Comparison of ENCODE assay signal across 1 cellular context in the genomic region with DNA sequence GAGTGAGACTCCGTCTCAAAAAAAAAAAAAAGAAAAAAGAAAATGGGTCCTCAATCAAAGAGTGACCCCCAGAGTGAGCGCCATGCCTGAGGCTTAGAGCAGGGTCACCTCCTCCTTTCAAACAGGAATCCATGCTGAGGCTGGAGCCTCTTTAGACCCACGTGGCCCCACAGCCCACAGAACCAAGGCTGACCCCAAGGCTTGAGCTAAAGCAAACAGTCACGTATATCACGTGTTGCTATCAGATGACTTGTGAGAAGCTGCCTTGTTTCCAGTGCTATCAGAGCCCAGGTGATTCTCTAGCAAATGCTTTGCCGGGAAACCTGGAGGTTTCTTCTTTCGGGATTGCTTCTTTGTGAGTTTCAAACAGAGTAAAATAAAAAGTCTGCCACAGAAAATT.
A peak's percentile ranks its signal among the peaks of the same experiment; 100 is the strongest.
TF ChIP-seq lines count a peak whose summit lies in the region.

No MANE protein-coding gene starts in this region.

TF ChIP-seq in K562, 482 proteins besides CTCF, POLR2A, EP300 and RAD21 (continues in another document):
- TF ChIP-seq XRCC5 (IDR thresholded peaks at IDR 0.05; ENCODE audit: low read depth, low read length) (no peak), SIRT6 (IDR thresholded peaks at IDR 0.05; ENCODE audit: low read depth, low read length) (no peak), ZFP30 (CRISPR knock-in tag; IDR thresholded peaks at IDR 0.05; ENCODE audit: borderline replicate concordance) (no peak), POLR3G (IDR thresholded peaks at IDR 0.05; ENCODE audit: extremely low read depth, insufficient read length, insufficient replicate concordance) (no peak), ZNF398 (CRISPR knock-in tag; IDR thresholded peaks at IDR 0.05) (no peak), ZNF12 (CRISPR knock-in tag; IDR thresholded peaks at IDR 0.05) (no peak), RFX1 (IDR thresholded peaks at IDR 0.05) (no peak), RCOR1 (IDR thresholded peaks at IDR 0.05; ENCODE audit: borderline replicate concordance in 1 of 2, low read depth in 2 of 2, low read length in 2 of 2) (no peak), FOS (IDR thresholded peaks at IDR 0.05; ENCODE audit: extremely low read depth, insufficient read length) (no peak), EGR1 (conservative IDR thresholded peaks at IDR 0.05) (no peak), CLOCK (CRISPR knock-in tag; IDR thresholded peaks at IDR 0.05; ENCODE audit: borderline replicate concordance) (no peak), RBFOX2 (IDR thresholded peaks at IDR 0.05; ENCODE audit: low read depth, low read length) (no peak), NR2C2 (CRISPR knock-in tag; IDR thresholded peaks at IDR 0.05) (no peak), NR2C2 (tag; IDR thresholded peaks at IDR 0.05) (no peak), RAD51 (IDR thresholded peaks at IDR 0.05; ENCODE audit: borderline replicate concordance, low read depth) (peak; percentile 75), PHB (CRISPR knock-in tag; IDR thresholded peaks at IDR 0.05) (no peak), ZBTB5 (IDR thresholded peaks at IDR 0.05) (no peak), L3MBTL2 (IDR thresholded peaks at IDR 0.05) (peak; percentile 64; the same call in 1 of the 2 replicates), E4F1 (CRISPR knock-in tag; IDR thresholded peaks at IDR 0.05; ENCODE audit: borderline replicate concordance) (no peak), ZNF766 (CRISPR knock-in tag; conservative IDR thresholded peaks at IDR 0.05) (peak; percentile 52; the same call in 1 of the 2 replicates), CREB5 (CRISPR knock-in tag; IDR thresholded peaks at IDR 0.05) (no peak), ZZZ3 (IDR thresholded peaks at IDR 0.05) (no peak), GTF2F1 (IDR thresholded peaks at IDR 0.05; ENCODE audit: low read depth, low read length) (no peak), ZNF583 (CRISPR knock-in tag; IDR thresholded peaks at IDR 0.05) (no peak), IRF1 (CRISPR knock-in tag; IDR thresholded peaks at IDR 0.05; ENCODE audit: borderline replicate concordance) (no peak), NR1H2 (CRISPR knock-in tag; IDR thresholded peaks at IDR 0.05) (no peak), USF1 (CRISPR knock-in tag; IDR thresholded peaks at IDR 0.05) (peak; percentile 70), NFIX (CRISPR knock-in tag; IDR thresholded peaks at IDR 0.05; ENCODE audit: low read depth) (no peak), DNMT1 (IDR thresholded peaks at IDR 0.05) (no peak), MNT (conservative IDR thresholded peaks at IDR 0.05) (0 out of 4 replicates have a peak, but pooled peaks of 1 of the 2 experiments have one; percentile 22), ZNF79 (CRISPR knock-in tag; IDR thresholded peaks at IDR 0.05; ENCODE audit: low read depth) (no peak), ZNF217 (CRISPR knock-in tag; IDR thresholded peaks at IDR 0.05) (no peak), RBM22 (IDR thresholded peaks at IDR 0.05; ENCODE audit: low read depth, low read length, poor library complexity, severe bottlenecking) (no peak), SUPT5H (IDR thresholded peaks at IDR 0.05) (no peak), NCOA2 (IDR thresholded peaks at IDR 0.05; ENCODE audit: partially characterized antibody in 2 of 2) (no peak), GATA2 (CRISPR knock-in tag; IDR thresholded peaks at IDR 0.05) (no peak)
- TF ChIP-seq, protein P1, sequence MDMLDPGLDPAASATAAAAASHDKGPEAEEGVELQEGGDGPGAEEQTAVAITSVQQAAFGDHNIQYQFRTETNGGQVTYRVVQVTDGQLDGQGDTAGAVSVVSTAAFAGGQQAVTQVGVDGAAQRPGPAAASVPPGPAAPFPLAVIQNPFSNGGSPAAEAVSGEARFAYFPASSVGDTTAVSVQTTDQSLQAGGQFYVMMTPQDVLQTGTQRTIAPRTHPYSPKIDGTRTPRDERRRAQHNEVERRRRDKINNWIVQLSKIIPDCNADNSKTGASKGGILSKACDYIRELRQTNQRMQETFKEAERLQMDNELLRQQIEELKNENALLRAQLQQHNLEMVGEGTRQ (CRISPR knock-in tag; IDR thresholded peaks at IDR 0.05), result peak; percentile 68
